In the genomic region with DNA sequence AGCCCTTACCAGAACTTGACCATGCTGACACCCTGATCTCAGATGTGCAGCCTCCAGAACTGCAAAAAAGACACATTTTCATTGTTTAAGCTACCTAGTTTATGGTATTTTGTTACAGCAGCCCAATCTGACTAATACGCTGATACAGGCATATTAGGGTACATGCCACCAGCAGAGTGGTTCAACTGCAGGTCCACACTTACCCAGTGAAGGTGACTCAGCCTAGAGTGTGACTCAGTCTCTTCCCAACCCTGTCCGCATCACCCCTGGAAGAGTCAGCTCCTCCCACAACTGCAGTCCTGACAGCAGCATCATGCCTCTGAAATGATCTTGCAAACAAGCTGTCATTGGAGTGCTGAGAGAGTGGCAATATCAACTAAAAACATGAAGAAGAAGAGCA, we compare ENCODE assay signal across 1 cellular context.
A peak's percentile ranks its signal among the peaks of the same experiment; 100 is the strongest.
TF ChIP-seq lines count a peak whose summit lies in the region.

No MANE protein-coding gene starts in this region.

TF ChIP-seq in IMR-90, 13 proteins besides CTCF, POLR2A, EP300 and RAD21:
- TF ChIP-seq MAFK (IDR thresholded peaks at IDR 0.05; ENCODE audit: low read depth, low read length) = peak; percentile 77
- TF ChIP-seq MXI1 (IDR thresholded peaks at IDR 0.05; ENCODE audit: borderline replicate concordance, low read depth, low read length) = no peak
- TF ChIP-seq FOS (IDR thresholded peaks at IDR 0.05; ENCODE audit: low read depth, low read length) = 0 out of 2 replicates have a peak, but pooled peaks have one; percentile 20
TF ChIP-seq in IMR-90: peak in this region for 2.
